1 cellular context compared by ENCODE assay signal in genomic region chr7:135803143-135803542, GRCh38.
TF ChIP-seq lines count a peak whose summit lies in the region.

No MANE protein-coding gene starts in this region.

TF ChIP-seq in K562, 482 proteins besides CTCF, POLR2A, EP300 and RAD21 (continued from another document and continues in another):
- TF ChIP-seq, protein P1, sequence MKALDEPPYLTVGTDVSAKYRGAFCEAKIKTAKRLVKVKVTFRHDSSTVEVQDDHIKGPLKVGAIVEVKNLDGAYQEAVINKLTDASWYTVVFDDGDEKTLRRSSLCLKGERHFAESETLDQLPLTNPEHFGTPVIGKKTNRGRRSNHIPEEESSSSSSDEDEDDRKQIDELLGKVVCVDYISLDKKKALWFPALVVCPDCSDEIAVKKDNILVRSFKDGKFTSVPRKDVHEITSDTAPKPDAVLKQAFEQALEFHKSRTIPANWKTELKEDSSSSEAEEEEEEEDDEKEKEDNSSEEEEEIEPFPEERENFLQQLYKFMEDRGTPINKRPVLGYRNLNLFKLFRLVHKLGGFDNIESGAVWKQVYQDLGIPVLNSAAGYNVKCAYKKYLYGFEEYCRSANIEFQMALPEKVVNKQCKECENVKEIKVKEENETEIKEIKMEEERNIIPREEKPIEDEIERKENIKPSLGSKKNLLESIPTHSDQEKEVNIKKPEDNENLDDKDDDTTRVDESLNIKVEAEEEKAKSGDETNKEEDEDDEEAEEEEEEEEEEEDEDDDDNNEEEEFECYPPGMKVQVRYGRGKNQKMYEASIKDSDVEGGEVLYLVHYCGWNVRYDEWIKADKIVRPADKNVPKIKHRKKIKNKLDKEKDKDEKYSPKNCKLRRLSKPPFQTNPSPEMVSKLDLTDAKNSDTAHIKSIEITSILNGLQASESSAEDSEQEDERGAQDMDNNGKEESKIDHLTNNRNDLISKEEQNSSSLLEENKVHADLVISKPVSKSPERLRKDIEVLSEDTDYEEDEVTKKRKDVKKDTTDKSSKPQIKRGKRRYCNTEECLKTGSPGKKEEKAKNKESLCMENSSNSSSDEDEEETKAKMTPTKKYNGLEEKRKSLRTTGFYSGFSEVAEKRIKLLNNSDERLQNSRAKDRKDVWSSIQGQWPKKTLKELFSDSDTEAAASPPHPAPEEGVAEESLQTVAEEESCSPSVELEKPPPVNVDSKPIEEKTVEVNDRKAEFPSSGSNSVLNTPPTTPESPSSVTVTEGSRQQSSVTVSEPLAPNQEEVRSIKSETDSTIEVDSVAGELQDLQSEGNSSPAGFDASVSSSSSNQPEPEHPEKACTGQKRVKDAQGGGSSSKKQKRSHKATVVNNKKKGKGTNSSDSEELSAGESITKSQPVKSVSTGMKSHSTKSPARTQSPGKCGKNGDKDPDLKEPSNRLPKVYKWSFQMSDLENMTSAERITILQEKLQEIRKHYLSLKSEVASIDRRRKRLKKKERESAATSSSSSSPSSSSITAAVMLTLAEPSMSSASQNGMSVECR (CRISPR knock-in tag; IDR thresholded peaks at IDR 0.05), result no peak
- TF ChIP-seq CCNT2 (IDR thresholded peaks at IDR 0.05; ENCODE audit: borderline replicate concordance, extremely low read depth, insufficient read length, low read depth, low read length), result no peak
- TF ChIP-seq STAG1 (CRISPR knock-in tag; IDR thresholded peaks at IDR 0.05; ENCODE audit: borderline replicate concordance), result no peak
- TF ChIP-seq SIN3A (IDR thresholded peaks at IDR 0.05; ENCODE audit: borderline replicate concordance in 2 of 2, control insufficient read depth in 1 of 2, low read depth in 2 of 2, low read length in 2 of 2), result no peak
- TF ChIP-seq DIDO1 (tag; IDR thresholded peaks at IDR 0.05; ENCODE audit: low read depth), result no peak
- TF ChIP-seq PML (IDR thresholded peaks at IDR 0.05; ENCODE audit: low read length), result no peak
- no peak for TF ChIP-seq CLOCK (CRISPR knock-in tag; IDR thresholded peaks at IDR 0.05; ENCODE audit: borderline replicate concordance)
- peak; percentile 55; the same call in 1 of the 2 replicates for TF ChIP-seq BHLHE40 (IDR thresholded peaks at IDR 0.05; ENCODE audit: low read length)
- no peak for TF ChIP-seq SMARCA4 (IDR thresholded peaks at IDR 0.05)
- TF ChIP-seq, protein P2, sequence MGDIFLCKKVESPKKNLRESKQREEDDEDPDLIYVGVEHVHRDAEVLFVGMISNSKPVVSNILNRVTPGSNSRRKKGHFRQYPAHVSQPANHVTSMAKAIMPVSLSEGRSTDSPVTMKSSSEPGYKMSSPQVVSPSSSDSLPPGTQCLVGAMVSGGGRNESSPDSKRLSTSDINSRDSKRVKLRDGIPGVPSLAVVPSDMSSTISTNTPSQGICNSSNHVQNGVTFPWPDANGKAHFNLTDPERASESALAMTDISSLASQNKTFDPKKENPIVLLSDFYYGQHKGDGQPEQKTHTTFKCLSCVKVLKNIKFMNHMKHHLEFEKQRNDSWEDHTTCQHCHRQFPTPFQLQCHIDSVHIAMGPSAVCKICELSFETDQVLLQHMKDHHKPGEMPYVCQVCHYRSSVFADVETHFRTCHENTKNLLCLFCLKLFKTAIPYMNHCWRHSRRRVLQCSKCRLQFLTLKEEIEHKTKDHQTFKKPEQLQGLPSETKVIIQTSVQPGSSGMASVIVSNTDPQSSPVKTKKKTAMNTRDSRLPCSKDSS (IDR thresholded peaks at IDR 0.05; ENCODE audit: low read depth, partially characterized antibody), result no peak
- TF ChIP-seq CBX3 (IDR thresholded peaks at IDR 0.05; ENCODE audit: borderline replicate concordance in 1 of 2, low read length in 2 of 2), result no peak
- peak; percentile 87 for TF ChIP-seq SOX6 (IDR thresholded peaks at IDR 0.05)
- peak; percentile 90 for TF ChIP-seq NFE2 (IDR thresholded peaks at IDR 0.05; ENCODE audit: low read depth)
- TF ChIP-seq ELF1 (tag; IDR thresholded peaks at IDR 0.05), result no peak
- no peak for TF ChIP-seq ZNF347 (CRISPR knock-in tag; IDR thresholded peaks at IDR 0.05; ENCODE audit: low read depth)
- TF ChIP-seq ZBTB26 (CRISPR knock-in tag; IDR thresholded peaks at IDR 0.05), result no peak
- TF ChIP-seq STAT5B (CRISPR knock-in tag; IDR thresholded peaks at IDR 0.05), result no peak
- TF ChIP-seq RBM22 (IDR thresholded peaks at IDR 0.05; ENCODE audit: low read depth, low read length, poor library complexity, severe bottlenecking), result no peak
- no peak for TF ChIP-seq ZFX (CRISPR knock-in tag; IDR thresholded peaks at IDR 0.05)
- no peak for TF ChIP-seq ZZZ3 (IDR thresholded peaks at IDR 0.05)
- TF ChIP-seq C11orf30 (IDR thresholded peaks at IDR 0.05; ENCODE audit: low read depth), result peak; percentile 70
- no peak for TF ChIP-seq RAD51 (IDR thresholded peaks at IDR 0.05; ENCODE audit: borderline replicate concordance, low read depth)
- TF ChIP-seq PCBP1 (IDR thresholded peaks at IDR 0.05; ENCODE audit: low read depth, low read length, poor library complexity, severe bottlenecking), result no peak
- no peak for TF ChIP-seq NR2C2 (CRISPR knock-in tag; IDR thresholded peaks at IDR 0.05)
- TF ChIP-seq NR2C2 (tag; IDR thresholded peaks at IDR 0.05), result peak; percentile 82
- peak; percentile 44; the same call in 1 of the 2 replicates for TF ChIP-seq JUN (IDR thresholded peaks at IDR 0.05; ENCODE audit: borderline replicate concordance, low read depth, low read length)
- TF ChIP-seq JUN (CRISPR knock-in tag; IDR thresholded peaks at IDR 0.05; ENCODE audit: borderline replicate concordance), result no peak
- no peak for TF ChIP-seq CREBBP (IDR thresholded peaks at IDR 0.05; ENCODE audit: low read depth, low read length)
- no peak for TF ChIP-seq CREB3 (tag; conservative IDR thresholded peaks at IDR 0.05; ENCODE audit: low read depth)
- TF ChIP-seq CBX2 (IDR thresholded peaks at IDR 0.05; ENCODE audit: insufficient read depth, low read length, poor library complexity, severe bottlenecking), result no peak
- no peak for TF ChIP-seq NFATC3 (IDR thresholded peaks at IDR 0.05)
- no peak for TF ChIP-seq CEBPG (CRISPR knock-in tag; IDR thresholded peaks at IDR 0.05)
- TF ChIP-seq CEBPG (tag; conservative IDR thresholded peaks at IDR 0.05 in 1 of 2, IDR thresholded peaks at IDR 0.05 in 1 of 2), result peak in 1 of 2 experiments; percentile 67; a peak in 2 of 4 replicates
- TF ChIP-seq KHSRP (IDR thresholded peaks at IDR 0.05), result no peak
- no peak for TF ChIP-seq YY1 (IDR thresholded peaks at IDR 0.05; ENCODE audit: borderline replicate concordance in 1 of 3, control insufficient read depth in 1 of 3, extremely low read depth in 1 of 3, insufficient read depth in 3 of 3, insufficient read length in 1 of 3, insufficient replicate concordance in 2 of 3, low read depth in 1 of 3, low read length in 2 of 3)
- TF ChIP-seq FOSL1 (tag; conservative IDR thresholded peaks at IDR 0.05), result peak; percentile 63
- no peak for TF ChIP-seq MYC (IDR thresholded peaks at IDR 0.05; ENCODE audit: low read depth, low read length)
- no peak for TF ChIP-seq MYC (CRISPR knock-in tag; IDR thresholded peaks at IDR 0.05; ENCODE audit: borderline replicate concordance, low read depth)
- peak; percentile 69; the same call in 1 of the 2 replicates for TF ChIP-seq ZNF766 (CRISPR knock-in tag; conservative IDR thresholded peaks at IDR 0.05)
- no peak for TF ChIP-seq TEAD1 (CRISPR knock-in tag; IDR thresholded peaks at IDR 0.05)
- TF ChIP-seq MIER1 (IDR thresholded peaks at IDR 0.05; ENCODE audit: low read depth), result peak; percentile 4; the same call in 1 of the 2 replicates
- no peak for TF ChIP-seq DLX4 (CRISPR knock-in tag; IDR thresholded peaks at IDR 0.05)
- TF ChIP-seq MAFF (IDR thresholded peaks at IDR 0.05; ENCODE audit: low read length), result peak; percentile 60; the same call in 1 of the 2 replicates
- TF ChIP-seq NONO (IDR thresholded peaks at IDR 0.05; ENCODE audit: low read depth in 2 of 2, low read length in 1 of 2), result no peak
- TF ChIP-seq CBFB (CRISPR knock-in tag; IDR thresholded peaks at IDR 0.05), result no peak
- no peak for TF ChIP-seq RHOXF2B (CRISPR knock-in tag; conservative IDR thresholded peaks at IDR 0.05)
- no peak for TF ChIP-seq HNRNPK (IDR thresholded peaks at IDR 0.05; ENCODE audit: low read depth, low read length, poor library complexity, severe bottlenecking)
- TF ChIP-seq ARID3B (CRISPR knock-in tag; IDR thresholded peaks at IDR 0.05; ENCODE audit: borderline replicate concordance), result no peak
- TF ChIP-seq ESRRA (IDR thresholded peaks at IDR 0.05; ENCODE audit: borderline replicate concordance, low read depth), result peak; percentile 75; the same call in 1 of the 2 replicates
- TF ChIP-seq HMGN3 (IDR thresholded peaks at IDR 0.05; ENCODE audit: borderline replicate concordance, extremely low read depth, insufficient read length, low read depth, low read length), result no peak
- TF ChIP-seq, protein P3, sequence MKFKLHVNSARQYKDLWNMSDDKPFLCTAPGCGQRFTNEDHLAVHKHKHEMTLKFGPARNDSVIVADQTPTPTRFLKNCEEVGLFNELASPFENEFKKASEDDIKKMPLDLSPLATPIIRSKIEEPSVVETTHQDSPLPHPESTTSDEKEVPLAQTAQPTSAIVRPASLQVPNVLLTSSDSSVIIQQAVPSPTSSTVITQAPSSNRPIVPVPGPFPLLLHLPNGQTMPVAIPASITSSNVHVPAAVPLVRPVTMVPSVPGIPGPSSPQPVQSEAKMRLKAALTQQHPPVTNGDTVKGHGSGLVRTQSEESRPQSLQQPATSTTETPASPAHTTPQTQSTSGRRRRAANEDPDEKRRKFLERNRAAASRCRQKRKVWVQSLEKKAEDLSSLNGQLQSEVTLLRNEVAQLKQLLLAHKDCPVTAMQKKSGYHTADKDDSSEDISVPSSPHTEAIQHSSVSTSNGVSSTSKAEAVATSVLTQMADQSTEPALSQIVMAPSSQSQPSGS (CRISPR knock-in tag; IDR thresholded peaks at IDR 0.05), result no peak
- TF ChIP-seq RBM17 (IDR thresholded peaks at IDR 0.05; ENCODE audit: borderline replicate concordance, low read depth, low read length), result no peak
- TF ChIP-seq ZNF212 (CRISPR knock-in tag; IDR thresholded peaks at IDR 0.05), result no peak
- TF ChIP-seq RFX7 (CRISPR knock-in tag; IDR thresholded peaks at IDR 0.05), result no peak
- no peak for TF ChIP-seq STAT5A (IDR thresholded peaks at IDR 0.05; ENCODE audit: borderline replicate concordance, low read length)
- no peak for TF ChIP-seq XRCC5 (IDR thresholded peaks at IDR 0.05; ENCODE audit: low read depth, low read length)
- no peak for TF ChIP-seq ZNF41 (CRISPR knock-in tag; conservative IDR thresholded peaks at IDR 0.05)
- no peak for TF ChIP-seq BDP1 (IDR thresholded peaks at IDR 0.05; ENCODE audit: insufficient read depth, insufficient read length)
- TF ChIP-seq ZNF75A (CRISPR knock-in tag; IDR thresholded peaks at IDR 0.05), result no peak
- TF ChIP-seq, protein P4, sequence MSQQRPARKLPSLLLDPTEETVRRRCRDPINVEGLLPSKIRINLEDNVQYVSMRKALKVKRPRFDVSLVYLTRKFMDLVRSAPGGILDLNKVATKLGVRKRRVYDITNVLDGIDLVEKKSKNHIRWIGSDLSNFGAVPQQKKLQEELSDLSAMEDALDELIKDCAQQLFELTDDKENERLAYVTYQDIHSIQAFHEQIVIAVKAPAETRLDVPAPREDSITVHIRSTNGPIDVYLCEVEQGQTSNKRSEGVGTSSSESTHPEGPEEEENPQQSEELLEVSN (IDR thresholded peaks at IDR 0.05; ENCODE audit: borderline replicate concordance in 1 of 2, extremely low read depth in 1 of 2, insufficient read depth in 1 of 2, insufficient read length in 1 of 2, low read depth in 1 of 2, low read length in 1 of 2, poor library complexity in 1 of 2, severe bottlenecking in 1 of 2), result no peak
